Comparison of ENCODE assay signal across 13 cellular contexts in the genomic region with DNA sequence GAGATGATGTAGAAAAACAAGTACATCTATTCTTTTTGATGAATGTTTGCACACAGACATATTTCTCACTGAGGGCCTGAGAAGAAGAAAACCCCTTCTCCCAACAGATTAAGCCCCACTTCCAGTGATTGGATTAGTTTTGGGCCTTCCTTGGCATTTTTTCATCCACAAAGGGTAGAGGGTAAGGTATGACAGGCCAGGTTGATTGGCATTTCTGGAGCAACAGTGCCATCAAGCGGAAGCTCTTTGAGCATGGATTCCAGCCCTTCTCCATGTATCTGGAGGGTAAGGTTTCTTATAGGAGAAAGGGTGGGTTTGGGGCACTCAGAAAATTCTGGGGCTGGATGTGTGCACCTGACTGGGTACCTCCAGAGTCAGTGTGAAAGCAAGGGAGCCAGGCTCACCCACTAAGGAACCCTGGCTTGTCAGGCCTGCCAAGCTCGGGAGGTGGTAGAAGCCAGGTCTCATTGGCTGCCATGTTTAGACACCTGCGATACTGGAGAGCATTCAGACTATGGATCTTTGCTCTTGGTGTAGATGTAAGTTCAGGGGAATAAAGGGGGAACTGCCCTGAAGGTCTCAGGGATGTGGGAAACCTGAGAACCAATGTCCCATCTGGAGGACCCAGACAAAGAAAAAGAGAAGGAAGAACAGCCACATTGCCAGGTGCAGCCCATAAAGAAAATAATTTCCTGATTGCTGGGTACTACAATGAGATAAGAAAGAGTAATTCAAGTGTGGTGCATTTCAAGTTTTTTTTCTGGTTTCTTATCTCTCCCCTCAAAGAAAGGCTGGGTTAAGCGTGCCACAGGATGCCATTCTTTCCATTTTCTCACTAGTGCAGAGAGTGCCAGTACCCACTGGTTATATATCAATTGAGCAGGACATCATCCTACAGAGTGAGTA.
DNase-seq lines count a peak whose midpoint lies in the region; ATAC-seq and TF ChIP-seq lines count a peak whose summit lies in the region.
"Had no signal": no experiment of that assay in that cellular context is flagged by ENCODE, and none has a peak within 500 bp of the region (broad histone marks: within the 10 kb centered on the region; RNA-seq: fewer than 3 reads in every experiment).

No MANE protein-coding gene starts in this region.

- no peaks in the 10 kb centered on the region for H3K27me3 Mint-ChIP-seq in activated CD4-positive, alpha-beta T cell treated with anti-CD3 and anti-CD28 coated beads, Interleukin-2, amount 10 ng/mL, durations not matched to agents 7 days and 5 days
- H3K27me3 Mint-ChIP-seq: activated naive CD4-positive, alpha-beta T cell treated with anti-CD3 and anti-CD28 coated beads, Interleukin-2, amount 10 ng/mL, durations not matched to agents 7 days and 5 days; naive thymus-derived CD4-positive, alpha-beta T cell had no signal

- DNase-seq in NCI-H146 (lab: John Stamatoyannopoulos, UW) (peak; percentile 45), NCI-H146 treated with DMSO at 0.1 percent for 48 hours (lab: John Stamatoyannopoulos, UW; ENCODE audit: unreplicated experiment) (no peak), RPMI8226 (peak; percentile 48), retinal pigment epithelial cell (ENCODE audit: low read depth) (no peak), NCI-H226 (no peak)
- DNase-seq in activated CD4-positive, alpha-beta T cell treated with anti-CD3 and anti-CD28 coated beads, Interleukin-2, amount 10 ng/mL, durations not matched to agents 7 days and 5 days = no peak
- DNase-seq: activated naive CD4-positive, alpha-beta T cell treated with anti-CD3 and anti-CD28 coated beads, Interleukin-2, amount 10 ng/mL, durations not matched to agents 7 days and 5 days; stimulated activated CD4-positive, alpha-beta T cell treated with anti-CD3 and anti-CD28 coated beads, Interleukin-12 subunit alpha, Interleukin-12 subunit beta, amount 100 ng/mL, for 4 hours had no signal

- CTCF ChIA-PET in activated CD4-positive, alpha-beta T cell treated with anti-CD3 and anti-CD28 coated beads, Interleukin-2, amount 10 ng/mL, durations not matched to agents 7 days and 5 days (lab: Charles Lee) = interaction anchor here (0.8 to 1.3 kb wide), 4 partner anchors 7 to 55 kb away, joined by 3 to 4 read pairs (median 4); no protein-coding TSS in a partner anchor

- ATAC-seq in HG02973 (IDR thresholded peaks at IDR 0.05; ENCODE audit: unreplicated experiment) = no peak
- ATAC-seq: A549; naive thymus-derived CD4-positive, alpha-beta T cell had no signal

- TF ChIP-seq EP300 in Ishikawa (IDR thresholded peaks at IDR 0.05; ENCODE audit: borderline replicate concordance) = no peak

- H3K27ac Mint-ChIP-seq in activated CD4-positive, alpha-beta T cell treated with anti-CD3 and anti-CD28 coated beads, Interleukin-2, amount 10 ng/mL, durations not matched to agents 7 days and 5 days = no peak overlapping the region
- H3K27ac Mint-ChIP-seq: activated naive CD4-positive, alpha-beta T cell treated with anti-CD3 and anti-CD28 coated beads, Interleukin-2, amount 10 ng/mL, durations not matched to agents 7 days and 5 days; naive thymus-derived CD4-positive, alpha-beta T cell; T-helper 1 cell treated with Interleukin-12 subunit alpha and Interleukin-12 subunit beta and Interleukin-4 antibody, amounts not matched to agents 30 μg/mL and 1 μg/mL, for 36 hours had no signal

- no peaks in the 10 kb centered on the region for H3K4me1 Mint-ChIP-seq in activated CD4-positive, alpha-beta T cell treated with anti-CD3 and anti-CD28 coated beads, Interleukin-2, amount 10 ng/mL, durations not matched to agents 7 days and 5 days
- H3K4me1 Mint-ChIP-seq: activated naive CD4-positive, alpha-beta T cell treated with anti-CD3 and anti-CD28 coated beads, Interleukin-2, amount 10 ng/mL, durations not matched to agents 7 days and 5 days had no signal

- TF ChIP-seq CTCF in retinal pigment epithelial cell (conservative IDR thresholded peaks at IDR 0.05; ENCODE audit: low read depth, low read length) = peak; percentile 10

- POLR2A ChIA-PET in activated CD4-positive, alpha-beta T cell treated with anti-CD3 and anti-CD28 coated beads, Interleukin-2, amount 10 ng/mL, durations not matched to agents 7 days and 5 days (lab: Charles Lee) = no interaction called here

- H3K4me3 ChIP-seq in retinal pigment epithelial cell (ENCODE audit: low read length) = no peak overlapping the region
- H3K4me3 ChIP-seq: A549 had no signal

- TF ChIP-seq RAD21 in Ishikawa (IDR thresholded peaks at IDR 0.05; ENCODE audit: low read depth) = 0 out of 2 replicates have a peak, but pooled peaks have one; percentile 16

- H3K9me3 Mint-ChIP-seq in activated CD4-positive, alpha-beta T cell treated with anti-CD3 and anti-CD28 coated beads, Interleukin-2, amount 10 ng/mL, durations not matched to agents 7 days and 5 days = no peaks in the 10 kb centered on the region
- H3K9me3 Mint-ChIP-seq: T-helper 1 cell treated with Interleukin-12 subunit alpha and Interleukin-12 subunit beta and Interleukin-4 antibody, amounts not matched to agents 30 μg/mL and 1 μg/mL, for 36 hours had no signal

- no peaks in the 10 kb centered on the region for H3K36me3 Mint-ChIP-seq in activated CD4-positive, alpha-beta T cell treated with anti-CD3 and anti-CD28 coated beads, Interleukin-2, amount 10 ng/mL, durations not matched to agents 7 days and 5 days (ENCODE audit: low read depth)
- H3K36me3 Mint-ChIP-seq: activated naive CD4-positive, alpha-beta T cell treated with anti-CD3 and anti-CD28 coated beads, Interleukin-2, amount 10 ng/mL, durations not matched to agents 7 days and 5 days; naive thymus-derived CD4-positive, alpha-beta T cell had no signal

- H3K4me3 Mint-ChIP-seq in activated CD4-positive, alpha-beta T cell treated with anti-CD3 and anti-CD28 coated beads, Interleukin-2, amount 10 ng/mL, durations not matched to agents 7 days and 5 days = no peak overlapping the region
- H3K4me3 Mint-ChIP-seq: activated naive CD4-positive, alpha-beta T cell treated with anti-CD3 and anti-CD28 coated beads, Interleukin-2, amount 10 ng/mL, durations not matched to agents 7 days and 5 days; T-helper 1 cell treated with Interleukin-12 subunit alpha and Interleukin-12 subunit beta and Interleukin-4 antibody, amounts not matched to agents 30 μg/mL and 1 μg/mL, for 36 hours had no signal

TF ChIP-seq in Ishikawa, 13 proteins besides CTCF, POLR2A, EP300 and RAD21:
- TF ChIP-seq, protein P1, sequence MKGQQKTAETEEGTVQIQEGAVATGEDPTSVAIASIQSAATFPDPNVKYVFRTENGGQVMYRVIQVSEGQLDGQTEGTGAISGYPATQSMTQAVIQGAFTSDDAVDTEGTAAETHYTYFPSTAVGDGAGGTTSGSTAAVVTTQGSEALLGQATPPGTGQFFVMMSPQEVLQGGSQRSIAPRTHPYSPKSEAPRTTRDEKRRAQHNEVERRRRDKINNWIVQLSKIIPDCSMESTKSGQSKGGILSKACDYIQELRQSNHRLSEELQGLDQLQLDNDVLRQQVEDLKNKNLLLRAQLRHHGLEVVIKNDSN (IDR thresholded peaks at IDR 0.05) = no peak
- TF ChIP-seq FOXM1 (IDR thresholded peaks at IDR 0.05; ENCODE audit: borderline replicate concordance, low read depth) (no peak), TAF1 (IDR thresholded peaks at IDR 0.05; ENCODE audit: low read depth) (no peak), NFIC (IDR thresholded peaks at IDR 0.05) (no peak), CREB1 (IDR thresholded peaks at IDR 0.05; ENCODE audit: low read depth) (no peak), YY1 (IDR thresholded peaks at IDR 0.05; ENCODE audit: low read depth) (no peak), TEAD4 (IDR thresholded peaks at IDR 0.05) (no peak), TCF12 (IDR thresholded peaks at IDR 0.05; ENCODE audit: low read depth) (no peak), EGR1 (IDR thresholded peaks at IDR 0.05) (no peak), ZBTB7A (IDR thresholded peaks at IDR 0.05; ENCODE audit: low read depth) (no peak)
- TF ChIP-seq, protein P2, sequence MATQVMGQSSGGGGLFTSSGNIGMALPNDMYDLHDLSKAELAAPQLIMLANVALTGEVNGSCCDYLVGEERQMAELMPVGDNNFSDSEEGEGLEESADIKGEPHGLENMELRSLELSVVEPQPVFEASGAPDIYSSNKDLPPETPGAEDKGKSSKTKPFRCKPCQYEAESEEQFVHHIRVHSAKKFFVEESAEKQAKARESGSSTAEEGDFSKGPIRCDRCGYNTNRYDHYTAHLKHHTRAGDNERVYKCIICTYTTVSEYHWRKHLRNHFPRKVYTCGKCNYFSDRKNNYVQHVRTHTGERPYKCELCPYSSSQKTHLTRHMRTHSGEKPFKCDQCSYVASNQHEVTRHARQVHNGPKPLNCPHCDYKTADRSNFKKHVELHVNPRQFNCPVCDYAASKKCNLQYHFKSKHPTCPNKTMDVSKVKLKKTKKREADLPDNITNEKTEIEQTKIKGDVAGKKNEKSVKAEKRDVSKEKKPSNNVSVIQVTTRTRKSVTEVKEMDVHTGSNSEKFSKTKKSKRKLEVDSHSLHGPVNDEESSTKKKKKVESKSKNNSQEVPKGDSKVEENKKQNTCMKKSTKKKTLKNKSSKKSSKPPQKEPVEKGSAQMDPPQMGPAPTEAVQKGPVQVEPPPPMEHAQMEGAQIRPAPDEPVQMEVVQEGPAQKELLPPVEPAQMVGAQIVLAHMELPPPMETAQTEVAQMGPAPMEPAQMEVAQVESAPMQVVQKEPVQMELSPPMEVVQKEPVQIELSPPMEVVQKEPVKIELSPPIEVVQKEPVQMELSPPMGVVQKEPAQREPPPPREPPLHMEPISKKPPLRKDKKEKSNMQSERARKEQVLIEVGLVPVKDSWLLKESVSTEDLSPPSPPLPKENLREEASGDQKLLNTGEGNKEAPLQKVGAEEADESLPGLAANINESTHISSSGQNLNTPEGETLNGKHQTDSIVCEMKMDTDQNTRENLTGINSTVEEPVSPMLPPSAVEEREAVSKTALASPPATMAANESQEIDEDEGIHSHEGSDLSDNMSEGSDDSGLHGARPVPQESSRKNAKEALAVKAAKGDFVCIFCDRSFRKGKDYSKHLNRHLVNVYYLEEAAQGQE (IDR thresholded peaks at IDR 0.05; ENCODE audit: low read depth) = no peak
- TF ChIP-seq, protein P3, sequence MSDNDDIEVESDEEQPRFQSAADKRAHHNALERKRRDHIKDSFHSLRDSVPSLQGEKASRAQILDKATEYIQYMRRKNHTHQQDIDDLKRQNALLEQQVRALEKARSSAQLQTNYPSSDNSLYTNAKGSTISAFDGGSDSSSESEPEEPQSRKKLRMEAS (IDR thresholded peaks at IDR 0.05) = no peak

Comparison
In these comparisons a context has a peak if more than half of its experiments do, and no peak if none do; other contexts are left out.
1. DNase-seq: peak in NCI-H146 (single experiment) and RPMI8226 (single experiment); none in NCI-H146 treated with DMSO at 0.1 percent for 48 hours (single experiment), retinal pigment epithelial cell (single experiment), NCI-H226 (single experiment) and activated CD4-positive, alpha-beta T cell treated with anti-CD3 and anti-CD28 coated beads, Interleukin-2, amount 10 ng/mL, durations not matched to agents 7 days and 5 days (single experiment).